Comparison of ENCODE assay signal across 1 cellular context in genomic region chr7:10973061-10973941, GRCh38.
TF ChIP-seq lines count a peak whose summit lies in the region.

A gene with protein sequence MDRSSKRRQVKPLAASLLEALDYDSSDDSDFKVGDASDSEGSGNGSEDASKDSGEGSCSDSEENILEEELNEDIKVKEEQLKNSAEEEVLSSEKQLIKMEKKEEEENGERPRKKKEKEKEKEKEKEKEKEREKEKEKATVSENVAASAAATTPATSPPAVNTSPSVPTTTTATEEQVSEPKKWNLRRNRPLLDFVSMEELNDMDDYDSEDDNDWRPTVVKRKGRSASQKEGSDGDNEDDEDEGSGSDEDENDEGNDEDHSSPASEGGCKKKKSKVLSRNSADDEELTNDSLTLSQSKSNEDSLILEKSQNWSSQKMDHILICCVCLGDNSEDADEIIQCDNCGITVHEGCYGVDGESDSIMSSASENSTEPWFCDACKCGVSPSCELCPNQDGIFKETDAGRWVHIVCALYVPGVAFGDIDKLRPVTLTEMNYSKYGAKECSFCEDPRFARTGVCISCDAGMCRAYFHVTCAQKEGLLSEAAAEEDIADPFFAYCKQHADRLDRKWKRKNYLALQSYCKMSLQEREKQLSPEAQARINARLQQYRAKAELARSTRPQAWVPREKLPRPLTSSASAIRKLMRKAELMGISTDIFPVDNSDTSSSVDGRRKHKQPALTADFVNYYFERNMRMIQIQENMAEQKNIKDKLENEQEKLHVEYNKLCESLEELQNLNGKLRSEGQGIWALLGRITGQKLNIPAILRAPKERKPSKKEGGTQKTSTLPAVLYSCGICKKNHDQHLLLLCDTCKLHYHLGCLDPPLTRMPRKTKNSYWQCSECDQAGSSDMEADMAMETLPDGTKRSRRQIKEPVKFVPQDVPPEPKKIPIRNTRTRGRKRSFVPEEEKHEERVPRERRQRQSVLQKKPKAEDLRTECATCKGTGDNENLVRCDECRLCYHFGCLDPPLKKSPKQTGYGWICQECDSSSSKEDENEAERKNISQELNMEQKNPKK (plus strand): TSS chr7:10973872. CDS start chr7:10974324, 452 bp downstream.

TF ChIP-seq in HepG2, 621 proteins besides CTCF, POLR2A, EP300 and RAD21 (continued from another document and continues in another):
- TF ChIP-seq, protein P1, sequence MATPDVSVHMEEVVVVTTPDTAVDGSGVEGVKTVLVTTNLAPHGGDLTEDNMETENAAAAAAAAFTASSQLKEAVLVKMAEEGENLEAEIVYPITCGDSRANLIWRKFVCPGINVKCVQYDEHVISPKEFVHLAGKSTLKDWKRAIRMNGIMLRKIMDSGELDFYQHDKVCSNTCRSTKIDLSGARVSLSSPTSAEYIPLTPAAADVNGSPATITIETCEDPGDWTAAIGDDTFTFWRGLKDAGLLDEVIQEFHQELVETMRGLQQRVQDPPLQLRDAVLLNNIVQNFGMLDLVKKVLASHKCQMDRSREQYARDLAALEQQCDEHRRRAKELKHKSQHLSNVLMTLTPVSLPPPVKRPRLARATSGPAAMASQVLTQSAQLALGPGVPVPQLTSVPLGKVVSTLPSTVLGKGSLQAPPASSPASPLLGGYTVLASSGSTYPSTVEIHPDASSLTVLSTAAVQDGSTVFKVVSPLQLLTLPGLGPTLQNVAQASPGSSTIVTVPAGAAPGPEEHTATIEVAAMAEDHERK (CRISPR knock-in tag; IDR thresholded peaks at IDR 0.05; ENCODE audit: low read depth) = no peak
- TF ChIP-seq JUND (CRISPR knock-in tag; IDR thresholded peaks at IDR 0.05) (no peak), GZF1 (CRISPR knock-in tag; IDR thresholded peaks at IDR 0.05) (no peak), ZNF709 (CRISPR knock-in tag; IDR thresholded peaks at IDR 0.05) (no peak), THAP11 (CRISPR knock-in tag; IDR thresholded peaks at IDR 0.05) (peak; percentile 51; the same call in 1 of the 2 replicates), ZNF383 (CRISPR knock-in tag; IDR thresholded peaks at IDR 0.05; ENCODE audit: borderline replicate concordance) (0 out of 2 replicates have a peak, but pooled peaks have one; percentile 22), GABPB1 (CRISPR knock-in tag; IDR thresholded peaks at IDR 0.05) (peak; percentile 84), ZBTB38 (CRISPR knock-in tag; IDR thresholded peaks at IDR 0.05) (no peak), ZSCAN31 (CRISPR knock-in tag; IDR thresholded peaks at IDR 0.05; ENCODE audit: low read depth) (no peak; the same call in 1 of the 2 replicates), ZNF703 (CRISPR knock-in tag; IDR thresholded peaks at IDR 0.05; ENCODE audit: borderline replicate concordance) (no peak), NR1H2 (CRISPR knock-in tag; IDR thresholded peaks at IDR 0.05; ENCODE audit: borderline replicate concordance, low read depth) (no peak), ZNF879 (CRISPR knock-in tag; IDR thresholded peaks at IDR 0.05) (no peak), PITX1 (CRISPR knock-in tag; IDR thresholded peaks at IDR 0.05) (peak; percentile 61; the same call in 1 of the 2 replicates), ZMYM4 (CRISPR knock-in tag; IDR thresholded peaks at IDR 0.05) (peak; percentile 93), ZNF792 (CRISPR knock-in tag; IDR thresholded peaks at IDR 0.05) (no peak), AHDC1 (CRISPR knock-in tag; IDR thresholded peaks at IDR 0.05; ENCODE audit: borderline replicate concordance) (peak; percentile 44; the same call in 1 of the 2 replicates), NPAS2 (CRISPR knock-in tag; IDR thresholded peaks at IDR 0.05; ENCODE audit: borderline replicate concordance) (no peak), NRL (CRISPR knock-in tag; IDR thresholded peaks at IDR 0.05; ENCODE audit: borderline replicate concordance) (no peak), HMG20A (CRISPR knock-in tag; IDR thresholded peaks at IDR 0.05; ENCODE audit: borderline replicate concordance) (peak; percentile 22; the same call in 1 of the 2 replicates), SP2 (CRISPR knock-in tag; IDR thresholded peaks at IDR 0.05) (peak; percentile 87), CHD2 (IDR thresholded peaks at IDR 0.05; ENCODE audit: low read depth, low read length) (no peak), NKX3-1 (CRISPR knock-in tag; IDR thresholded peaks at IDR 0.05) (0 out of 2 replicates have a peak, but pooled peaks have one; percentile 19), ZNF17 (CRISPR knock-in tag; IDR thresholded peaks at IDR 0.05) (no peak), ZNF597 (CRISPR knock-in tag; IDR thresholded peaks at IDR 0.05) (no peak), ZNF275 (CRISPR knock-in tag; IDR thresholded peaks at IDR 0.05; ENCODE audit: borderline replicate concordance) (no peak; the same call in 1 of the 2 replicates), ZNF34 (CRISPR knock-in tag; IDR thresholded peaks at IDR 0.05; ENCODE audit: borderline replicate concordance) (no peak), HHEX (CRISPR knock-in tag; IDR thresholded peaks at IDR 0.05) (no peak), ZNF446 (CRISPR knock-in tag; IDR thresholded peaks at IDR 0.05) (no peak), ZBTB14 (CRISPR knock-in tag; IDR thresholded peaks at IDR 0.05) (peak; percentile 58), PTBP1 (IDR thresholded peaks at IDR 0.05; ENCODE audit: low read depth, low read length, poor library complexity, severe bottlenecking) (no peak), ZNF891 (CRISPR knock-in tag; IDR thresholded peaks at IDR 0.05) (no peak), ZNF737 (CRISPR knock-in tag; IDR thresholded peaks at IDR 0.05; ENCODE audit: borderline replicate concordance) (no peak; the same call in 1 of the 2 replicates), ZNF496 (CRISPR knock-in tag; IDR thresholded peaks at IDR 0.05; ENCODE audit: insufficient replicate concordance) (no peak), ZNF720 (CRISPR knock-in tag; IDR thresholded peaks at IDR 0.05) (no peak), ZNF414 (CRISPR knock-in tag; IDR thresholded peaks at IDR 0.05) (no peak), ADNP (CRISPR knock-in tag; IDR thresholded peaks at IDR 0.05) (no peak), ZNF503 (CRISPR knock-in tag; IDR thresholded peaks at IDR 0.05) (no peak), ATF7 (IDR thresholded peaks at IDR 0.05) (no peak), ATF7 (CRISPR knock-in tag; IDR thresholded peaks at IDR 0.05) (no peak; the same call in 1 of the 2 replicates), NCOA2 (CRISPR knock-in tag; IDR thresholded peaks at IDR 0.05) (peak; percentile 16; the same call in 1 of the 2 replicates), POLR2G (IDR thresholded peaks at IDR 0.05; ENCODE audit: low read depth, low read length) (peak; percentile 96), ZNF33A (CRISPR knock-in tag; IDR thresholded peaks at IDR 0.05; ENCODE audit: borderline replicate concordance) (0 out of 2 replicates have a peak, but pooled peaks have one; percentile 85)
- TF ChIP-seq, protein P2, sequence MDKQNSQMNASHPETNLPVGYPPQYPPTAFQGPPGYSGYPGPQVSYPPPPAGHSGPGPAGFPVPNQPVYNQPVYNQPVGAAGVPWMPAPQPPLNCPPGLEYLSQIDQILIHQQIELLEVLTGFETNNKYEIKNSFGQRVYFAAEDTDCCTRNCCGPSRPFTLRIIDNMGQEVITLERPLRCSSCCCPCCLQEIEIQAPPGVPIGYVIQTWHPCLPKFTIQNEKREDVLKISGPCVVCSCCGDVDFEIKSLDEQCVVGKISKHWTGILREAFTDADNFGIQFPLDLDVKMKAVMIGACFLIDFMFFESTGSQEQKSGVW (CRISPR knock-in tag; IDR thresholded peaks at IDR 0.05; ENCODE audit: borderline replicate concordance) = peak; percentile 75; the same call in 1 of the 2 replicates
- TF ChIP-seq, protein P3, sequence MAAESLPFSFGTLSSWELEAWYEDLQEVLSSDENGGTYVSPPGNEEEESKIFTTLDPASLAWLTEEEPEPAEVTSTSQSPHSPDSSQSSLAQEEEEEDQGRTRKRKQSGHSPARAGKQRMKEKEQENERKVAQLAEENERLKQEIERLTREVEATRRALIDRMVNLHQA (CRISPR knock-in tag; IDR thresholded peaks at IDR 0.05) = 0 out of 2 replicates have a peak, but pooled peaks have one; percentile 47
- TF ChIP-seq, protein P4, sequence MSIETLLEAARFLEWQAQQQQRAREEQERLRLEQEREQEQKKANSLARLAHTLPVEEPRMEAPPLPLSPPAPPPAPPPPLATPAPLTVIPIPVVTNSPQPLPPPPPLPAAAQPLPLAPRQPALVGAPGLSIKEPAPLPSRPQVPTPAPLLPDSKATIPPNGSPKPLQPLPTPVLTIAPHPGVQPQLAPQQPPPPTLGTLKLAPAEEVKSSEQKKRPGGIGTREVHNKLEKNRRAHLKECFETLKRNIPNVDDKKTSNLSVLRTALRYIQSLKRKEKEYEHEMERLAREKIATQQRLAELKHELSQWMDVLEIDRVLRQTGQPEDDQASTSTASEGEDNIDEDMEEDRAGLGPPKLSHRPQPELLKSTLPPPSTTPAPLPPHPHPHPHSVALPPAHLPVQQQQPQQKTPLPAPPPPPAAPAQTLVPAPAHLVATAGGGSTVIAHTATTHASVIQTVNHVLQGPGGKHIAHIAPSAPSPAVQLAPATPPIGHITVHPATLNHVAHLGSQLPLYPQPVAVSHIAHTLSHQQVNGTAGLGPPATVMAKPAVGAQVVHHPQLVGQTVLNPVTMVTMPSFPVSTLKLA (IDR thresholded peaks at IDR 0.05) = peak; percentile 40; the same call in 1 of the 2 replicates
